ENCODE assay signal across 8 cellular contexts in the genomic region with DNA sequence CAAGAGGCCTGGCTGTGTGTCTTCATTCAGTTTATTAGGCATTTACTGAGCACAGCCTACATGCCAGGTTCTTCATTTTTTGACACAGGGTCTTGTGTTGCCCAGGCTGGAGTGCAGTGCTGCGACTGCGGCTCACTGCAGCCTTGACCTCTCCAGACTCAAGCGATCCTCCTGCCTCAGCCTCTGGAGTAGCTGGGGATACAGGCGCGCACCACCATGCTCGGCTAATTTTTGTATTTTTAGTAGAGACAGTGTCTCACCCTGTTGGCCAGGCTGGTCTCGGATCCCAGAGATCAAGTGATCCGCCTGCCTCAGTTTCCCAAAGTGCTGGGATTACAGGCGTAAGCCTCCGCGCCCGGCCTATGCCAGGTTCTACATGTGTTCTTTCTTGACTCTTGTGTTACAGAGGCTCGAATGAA. TPM values are rescaled to one million over a fixed set of nuclear protein-coding genes. Genes with fewer than 3 reads are reported as not detected.
DNase-seq lines count a peak whose midpoint lies in the region; ATAC-seq and TF ChIP-seq lines count a peak whose summit lies in the region.

No MANE protein-coding gene starts in this region.

- H3K27me3 Mint-ChIP-seq in activated B cell treated with CpG ODN at 0.5 μM for 24 hours, result peaks cover 4% of the 10 kb centered on the region

- H3K4me1 Mint-ChIP-seq in activated B cell treated with CpG ODN at 0.5 μM for 24 hours, result peaks cover 32% of the 10 kb centered on the region

- DNase-seq in H7, result no peak
- no peak for DNase-seq in activated B cell treated with CpG ODN at 0.5 μM for 24 hours
- no peak for DNase-seq in right cardiac atrium
- no peak for DNase-seq in GM20000 (ENCODE audit: low spot score)
- DNase-seq in dedifferentiated amniotic fluid mesenchymal stem cell (ENCODE audit: extremely low spot score), result no peak

- H3K9ac ChIP-seq in skeletal muscle tissue (ENCODE audit: low read depth in 1 of 3, low read length in 3 of 3), result peak overlapping the region; percentile 89 to 97 (median 97)

- TF ChIP-seq CTCF in activated B cell treated with CpG ODN at 0.5 μM for 24 hours (IDR thresholded peaks at IDR 0.05), result no peak
- no peak for TF ChIP-seq CTCF in GM20000 (IDR thresholded peaks at IDR 0.05; ENCODE audit: extremely low read depth, missing control alignments)

- peaks cover 11% of the 10 kb centered on the region for H3K27me3 ChIP-seq in H7 (ENCODE audit: control insufficient read depth, insufficient read depth, low read length)
- H3K27me3 ChIP-seq in right cardiac atrium (ENCODE audit: control insufficient read depth, insufficient read depth), result no peaks in the 10 kb centered on the region
- H3K27me3 ChIP-seq in skeletal muscle tissue (ENCODE audit: control insufficient read depth in 3 of 3, insufficient read depth in 3 of 3, low read length in 3 of 3), result no peaks in the 10 kb centered on the region

- H3K27ac Mint-ChIP-seq in activated B cell treated with CpG ODN at 0.5 μM for 24 hours, result peak overlapping the region; percentile 64

- no peaks in the 10 kb centered on the region for H3K9me3 Mint-ChIP-seq in activated B cell treated with CpG ODN at 0.5 μM for 24 hours

- POLR2A ChIA-PET in activated B cell treated with CpG ODN at 0.5 μM for 24 hours (lab: Charles Lee), result interaction anchor here (0.6 to 1.4 kb wide), 4 partner anchors 62 to 638 kb away, joined by 3 to 9 read pairs (median 6); a partner anchor contains a TSS

- intact Hi-C loops in activated B cell treated with CpG ODN at 0.5 μM for 24 hours (cut with micrococcal nuclease) (loop anchor here (5.0 kb wide), 3 partner anchors 263 to 963 kb away; a partner anchor contains a TSS), right cardiac atrium (cut with DNase I) (no loop called here)

- peaks cover 3% of the 10 kb centered on the region for H3K36me3 Mint-ChIP-seq in activated B cell treated with CpG ODN at 0.5 μM for 24 hours (ENCODE audit: low read depth)

- ATAC-seq in activated B cell treated with CpG ODN at 0.5 μM for 24 hours (ENCODE audit: low read depth), result no peak
- ATAC-seq in right cardiac atrium, result peak in 1 of 2 donors; percentile 1
- ATAC-seq in HG03521 (IDR thresholded peaks at IDR 0.05; ENCODE audit: unreplicated experiment), result no peak
- no peak for ATAC-seq in HG03442 (IDR thresholded peaks at IDR 0.05; ENCODE audit: unreplicated experiment)

- peak overlapping the region; percentile 93 for H3K4me3 Mint-ChIP-seq in activated B cell treated with CpG ODN at 0.5 μM for 24 hours

- peaks cover 11% of the 10 kb centered on the region for H3K4me1 ChIP-seq in right cardiac atrium (ENCODE audit: control insufficient read depth, insufficient read depth, low read length)
- peaks cover 27 to 32% (median 28%) of the 10 kb centered on the region in 3 donors for H3K4me1 ChIP-seq in skeletal muscle tissue (ENCODE audit: control insufficient read depth in 3 of 3, insufficient read depth in 3 of 3, low read length in 3 of 3)

- no peaks in the 10 kb centered on the region for H3K36me3 ChIP-seq in H7 (replicated peaks; ENCODE audit: control insufficient read depth, insufficient read depth, low read length)
- peaks cover 0 to 2% (median 0%) of the 10 kb centered on the region in 3 donors for H3K36me3 ChIP-seq in skeletal muscle tissue (ENCODE audit: control insufficient read depth in 3 of 3, insufficient read depth in 3 of 3, low read length in 3 of 3)

- H3K27ac ChIP-seq in right cardiac atrium (ENCODE audit: low read length), result peak overlapping the region; percentile 93
- H3K27ac ChIP-seq in skeletal muscle tissue (ENCODE audit: low read depth, low read length), result peak overlapping the region; percentile 76

- CTCF ChIA-PET in activated B cell treated with CpG ODN at 0.5 μM for 24 hours (lab: Charles Lee), result no interaction called here

- H3K4me3 ChIP-seq in H7 (ENCODE audit: insufficient read depth, low read depth, low read length), result peak overlapping the region; percentile 81
- H3K4me3 ChIP-seq in right cardiac atrium (ENCODE audit: low read length), result peak overlapping the region; percentile 50
- H3K4me3 ChIP-seq in skeletal muscle tissue (ENCODE audit: low read length in 3 of 3), result peak overlapping the region; percentile 83 to 96 (median 90)

- 43% methylated on average over 13 of the region's 13 CpGs for WGBS in right cardiac atrium

- H3K9me3 ChIP-seq in right cardiac atrium (ENCODE audit: control insufficient read depth, low read length) (no peaks in the 10 kb centered on the region), skeletal muscle tissue (ENCODE audit: control insufficient read depth in 3 of 3, low read length in 3 of 3) (no peaks in the 10 kb centered on the region)

RNA-seq across cellular contexts. Expression of a gene that starts 0.6 kb away (rescaled TPM):
- 11.5 and 15.1 TPM in 2 replicates for total RNA-seq in H7 (2014; rRNA removed; shearing (Covaris generic))
- total RNA-seq in activated B cell treated with CpG ODN at 0.5 μM for 24 hours, result 11.5 and 13.0 TPM in 2 replicates
- 10 to 100 TPM; 30.2 to 33.1 (median 32.4) TPM for total RNA-seq in right cardiac atrium
- polyA plus RNA-seq in right cardiac atrium, result 9.5 TPM
- 21.4 TPM for total RNA-seq in skeletal muscle tissue
